In the genomic region with DNA sequence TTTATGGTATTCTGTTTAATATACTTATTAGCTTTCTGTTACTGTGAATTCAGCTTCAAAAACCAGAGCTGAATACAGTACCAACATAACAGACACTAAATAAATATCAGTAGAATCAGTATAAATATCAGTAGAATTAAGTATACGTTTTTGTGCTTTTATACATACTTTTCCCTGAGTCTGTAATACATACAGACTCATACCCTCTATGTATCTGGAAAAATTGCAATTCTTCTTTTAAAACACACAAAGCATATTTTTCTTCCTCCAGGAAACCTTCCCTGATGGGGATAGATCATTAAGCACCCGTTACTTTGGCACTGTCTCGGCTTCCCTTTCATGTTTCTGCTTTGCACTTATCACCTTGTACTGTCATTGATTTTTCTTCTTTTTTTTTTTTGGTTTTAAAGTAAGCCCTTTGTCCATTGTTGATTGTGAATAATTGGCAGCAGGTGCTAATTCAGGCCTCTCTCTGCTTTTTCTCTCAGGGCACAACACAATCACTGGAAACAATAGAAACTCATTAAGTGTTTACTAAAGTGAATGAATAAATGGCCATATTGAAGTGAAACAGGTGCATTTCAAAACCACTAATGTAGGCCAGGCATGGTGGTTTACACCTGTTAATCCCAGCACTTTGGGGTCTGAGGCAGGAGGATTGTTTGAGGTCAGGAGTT, we compare ENCODE assay signal across 24 cellular contexts. TPM values are rescaled to one million over a fixed set of nuclear protein-coding genes. Genes with fewer than 3 reads are reported as not detected.
DNase-seq lines count a peak whose midpoint lies in the region; ATAC-seq, FAIRE-seq and TF ChIP-seq lines count a peak whose summit lies in the region.
"Had no signal": no experiment of that assay in that cellular context is flagged by ENCODE, and none has a peak within 500 bp of the region (broad histone marks: within the 10 kb centered on the region; RNA-seq: fewer than 3 reads in every experiment).

No MANE protein-coding gene starts in this region.

- H3K27ac Mint-ChIP-seq in astrocyte (ENCODE audit: unreplicated experiment): peak overlapping the region; percentile 7
- H3K27ac Mint-ChIP-seq: activated naive CD4-positive, alpha-beta T cell treated with anti-CD3 and anti-CD28 coated beads, Interleukin-2, amount 50 U/mL, for 72 hours; activated T-cell treated with anti-CD3 and anti-CD28 coated beads, Interleukin-2, amount 50 U/mL, for 72 hours; T-helper 1 cell treated with Interleukin-12 subunit alpha and Interleukin-12 subunit beta and Interleukin-4 antibody, amounts not matched to agents 30 μg/mL and 1 μg/mL, for 36 hours had no signal

- H2AFZ ChIP-seq in astrocyte (ENCODE audit: low read depth, low read length): no peak overlapping the region

- H3K27me3 ChIP-seq in astrocyte (ENCODE audit: insufficient read depth, low read length): no peaks in the 10 kb centered on the region
- H3K27me3 ChIP-seq: foreskin keratinocyte, MG63, suprapubic skin had no signal

- H3K4me3 Mint-ChIP-seq in astrocyte (ENCODE audit: unreplicated experiment): no peak overlapping the region
- H3K4me3 Mint-ChIP-seq: activated T-cell treated with anti-CD3 and anti-CD28 coated beads, Interleukin-2, amount 50 U/mL, for 72 hours; nephron; T-helper 1 cell treated with Interleukin-12 subunit alpha and Interleukin-12 subunit beta and Interleukin-4 antibody, amounts not matched to agents 30 μg/mL and 1 μg/mL, for 36 hours had no signal

- no peak overlapping the region for H3K4me3 ChIP-seq in astrocyte (ENCODE audit: insufficient read depth, low read depth, low read length)
- H3K4me3 ChIP-seq: GM23248, MG63, psoas muscle, suprapubic skin had no signal

- no peaks in the 10 kb centered on the region for H3K9me3 ChIP-seq in astrocyte (ENCODE audit: insufficient read depth, low read depth, low read length)
- H3K9me3 ChIP-seq: MG63, psoas muscle, suprapubic skin had no signal

- no peaks in the 10 kb centered on the region for H3K4me1 ChIP-seq in astrocyte (ENCODE audit: insufficient read depth, low read length)
- H3K4me1 ChIP-seq: foreskin keratinocyte, psoas muscle, suprapubic skin had no signal

- DNase-seq in NCI-H510A treated with DMSO at 0.1 percent for 48 hours (lab: John Stamatoyannopoulos, UW) (peak; percentile 58), NCI-H510A (lab: John Stamatoyannopoulos, UW) (no peak), NCI-H2107 treated with DMSO at 0.1 percent for 48 hours (lab: John Stamatoyannopoulos, UW; ENCODE audit: unreplicated experiment) (peak; percentile 96), astrocyte (ENCODE audit: low read depth) (no peak), Right ventricle myocardium inferior (ENCODE audit: missing footprints) (no peak)
- DNase-seq: activated T-cell treated with anti-CD3 and anti-CD28 coated beads, Interleukin-2, amount 50 U/mL, for 72 hours; foreskin keratinocyte; GM23248; mesenchymal stem cell; MG63; NCI-H446; psoas muscle; SHP77 treated with DMSO at 0.1 percent for 48 hours; stimulated activated CD8-positive, alpha-beta memory T cell treated with anti-CD3 and anti-CD28 coated beads, Interleukin-4, amount 100 ng/mL, for 48 hours had no signal

- ATAC-seq in HG03469 (IDR thresholded peaks at IDR 0.05; ENCODE audit: unreplicated experiment): no peak
- no peak for ATAC-seq in HG03354 (IDR thresholded peaks at IDR 0.05; ENCODE audit: poor library complexity, severe bottlenecking, unreplicated experiment)
- no peak for ATAC-seq in Right ventricle myocardium inferior
- no peak for ATAC-seq in GM21576 (IDR thresholded peaks at IDR 0.05; ENCODE audit: unreplicated experiment)
- ATAC-seq: activated CD4-positive, CD25-positive, alpha-beta regulatory T cell treated with anti-CD3 and anti-CD28 coated beads, Interleukin-2, amount 50 U/mL, for 24 hours; activated naive CD4-positive, alpha-beta T cell treated with anti-CD3 and anti-CD28 coated beads, Interleukin-2, amount 50 U/mL, for 72 hours; activated T-cell treated with anti-CD3 and anti-CD28 coated beads, Interleukin-2, amount 50 U/mL, for 72 hours; foreskin keratinocyte; psoas muscle had no signal

- H3K9me3 Mint-ChIP-seq in astrocyte (ENCODE audit: unreplicated experiment): peaks cover 7% of the 10 kb centered on the region
- H3K9me3 Mint-ChIP-seq: T-helper 1 cell treated with Interleukin-12 subunit alpha and Interleukin-12 subunit beta and Interleukin-4 antibody, amounts not matched to agents 30 μg/mL and 1 μg/mL, for 36 hours had no signal

- intact Hi-C loops in Right ventricle myocardium inferior (cut with DNase I): no loop called here

- H3K36me3 Mint-ChIP-seq in astrocyte (ENCODE audit: low read depth, unreplicated experiment): peaks cover 3% of the 10 kb centered on the region
- H3K36me3 Mint-ChIP-seq: brain had no signal

- no peak overlapping the region for H3K27ac ChIP-seq in astrocyte (ENCODE audit: low read depth, low read length)
- H3K27ac ChIP-seq: foreskin keratinocyte, GM23248, psoas muscle, suprapubic skin had no signal

- H3K4me2 ChIP-seq in astrocyte (ENCODE audit: low read length): no peak overlapping the region

- no peaks in the 10 kb centered on the region for H3K36me3 ChIP-seq in astrocyte (ENCODE audit: insufficient read depth, low read length)
- H3K36me3 ChIP-seq: MG63, suprapubic skin had no signal

- no peaks in the 10 kb centered on the region for H3K79me2 ChIP-seq in astrocyte (ENCODE audit: insufficient read depth, low read length)

- no peak overlapping the region for H3K9ac ChIP-seq in astrocyte (ENCODE audit: low read length)
- H3K9ac ChIP-seq: GM23248 had no signal

- H3K27me3 Mint-ChIP-seq in astrocyte (ENCODE audit: low read depth, unreplicated experiment): no peaks in the 10 kb centered on the region
- H3K27me3 Mint-ChIP-seq: brain had no signal

- no peaks in the 10 kb centered on the region for H4K20me1 ChIP-seq in astrocyte (ENCODE audit: insufficient read depth, low read length)

- no peak for TF ChIP-seq CTCF in astrocyte (IDR thresholded peaks at IDR 0.05; ENCODE audit: insufficient read depth, low read depth, low read length)

- FAIRE-seq in astrocyte (lab: Jason Lieb, UNC): no peak

- H3K4me1 Mint-ChIP-seq in astrocyte (ENCODE audit: low read depth, unreplicated experiment): no peaks in the 10 kb centered on the region

RNA-seq across cellular contexts. Expression of a gene that starts 20.4 kb away (rescaled TPM):
- total RNA-seq in astrocyte (not detected in 2 replicates), Right ventricle myocardium inferior (0.84 TPM)
- total RNA-seq: A172; activated naive CD4-positive, alpha-beta T cell treated with anti-CD3 and anti-CD28 coated beads, Interleukin-2, amount 50 U/mL, for 72 hours; activated T-cell treated with anti-CD3 and anti-CD28 coated beads, Interleukin-2, amount 50 U/mL, for 72 hours; foreskin keratinocyte; GM23248 had no signal

Comparison
In these comparisons a context has a peak if more than half of its experiments do, and no peak if none do; other contexts are left out.
1. DNase-seq: peak in NCI-H510A treated with DMSO at 0.1 percent for 48 hours (single experiment) and NCI-H2107 treated with DMSO at 0.1 percent for 48 hours (single experiment); none in NCI-H510A (single experiment), astrocyte (single experiment) and Right ventricle myocardium inferior (single experiment).